ENCODE assay signal across 1 cellular context in genomic region chr11:12798609-12799011, GRCh38.
TF ChIP-seq lines count a peak whose summit lies in the region.

No MANE protein-coding gene starts in this region.

TF ChIP-seq in HEK293, 187 proteins besides CTCF, POLR2A, EP300 and RAD21 (continued from another document):
- no peak for TF ChIP-seq ZNF362 (tag by site-specific recombination; IDR thresholded peaks at IDR 0.05)
